ENCODE assay signal across 15 cellular contexts in the genomic region with DNA sequence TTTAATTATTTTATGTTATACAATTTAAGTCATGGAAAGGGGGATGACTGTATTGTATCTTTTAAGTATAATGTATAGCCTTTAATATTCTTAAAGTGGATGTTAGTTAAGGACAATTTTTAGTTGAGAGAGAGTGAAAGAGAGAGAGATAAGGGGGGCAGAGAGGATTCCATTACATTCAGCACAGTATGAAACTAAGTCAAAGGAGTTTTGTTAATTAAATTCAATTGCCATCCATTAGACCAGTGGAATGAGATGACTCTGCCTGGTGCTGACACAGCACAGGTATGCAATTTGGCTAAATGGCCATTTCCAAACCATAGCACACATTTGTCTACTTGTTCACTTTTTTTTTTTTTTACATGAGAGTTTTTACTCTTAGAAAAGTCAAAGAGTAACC. TPM values are rescaled to one million over a fixed set of nuclear protein-coding genes. Genes with fewer than 3 reads are reported as not detected.
A peak's percentile ranks its signal among the peaks of the same experiment; 100 is the strongest.
DNase-seq lines count a peak whose midpoint lies in the region; ATAC-seq and TF ChIP-seq lines count a peak whose summit lies in the region.
"Had no signal": no experiment of that assay in that cellular context is flagged by ENCODE, and none has a peak within 500 bp of the region (broad histone marks: within the 10 kb centered on the region; RNA-seq: fewer than 3 reads in every experiment).

No MANE protein-coding gene starts in this region.

- peak; percentile 44 for DNase-seq in OCI-M1 (lab: John Stamatoyannopoulos, UW)
- DNase-seq in WTC11 (ENCODE audit: low spot score), result no peak
- DNase-seq in left lobe of liver (ENCODE audit: low spot score), result no peak
- DNase-seq in LoVo (ENCODE audit: low spot score), result no peak
- no peak for DNase-seq in ascending aorta (ENCODE audit: low spot score in 2 of 2)
- DNase-seq in hippocampal formation (lab: John Stamatoyannopoulos, UW), result no peak
- DNase-seq: BE2C; Caco-2; CD8-positive, alpha-beta memory T cell; DND-41; GDM1; HCEC 1CT had no signal

- H3K4me3 Mint-ChIP-seq in WTC11, result no peak overlapping the region
- H3K4me3 Mint-ChIP-seq: CD8-positive, alpha-beta memory T cell had no signal

- H3K4me3 ChIP-seq in HEK293 (ENCODE audit: low read depth, low read length) (no peak overlapping the region), ascending aorta (no peak overlapping the region)

- H3K9me3 Mint-ChIP-seq in WTC11, result peaks cover 29% of the 10 kb centered on the region

- POLR2A ChIA-PET in HEK293 (lab: Yijun Ruan, JAX), result no interaction called here
- POLR2A ChIA-PET in WTC11 (lab: Charles Lee), result no interaction called here

- H3K4me1 Mint-ChIP-seq in WTC11, result peaks cover 36% of the 10 kb centered on the region

- TF ChIP-seq CTCF in HEK293 (tag by site-specific recombination; IDR thresholded peaks at IDR 0.05) (no peak), WTC11 (IDR thresholded peaks at IDR 0.05) (no peak), ascending aorta (IDR thresholded peaks at IDR 0.05) (no peak)

- H3K9me3 ChIP-seq in HEK293 (ENCODE audit: control insufficient read depth, insufficient read depth, low read depth, low read length) (no peaks in the 10 kb centered on the region), ascending aorta (peaks cover 0 to 6% of the 10 kb centered on the region in 2 donors)
- H3K9me3 ChIP-seq: BE2C, Caco-2 had no signal

- intact Hi-C loops in ascending aorta (cut with DNase I), result no loop called here

- no peaks in the 10 kb centered on the region for H3K36me3 ChIP-seq in HEK293 (ENCODE audit: control insufficient read depth in 2 of 2, insufficient read depth in 1 of 2, low read length in 2 of 2)
- no peaks in the 10 kb centered on the region for H3K36me3 ChIP-seq in ascending aorta
- H3K36me3 ChIP-seq: BE2C had no signal

- peaks cover 26% of the 10 kb centered on the region for H3K36me3 Mint-ChIP-seq in WTC11

- peaks cover 12% of the 10 kb centered on the region for H3K4me1 ChIP-seq in HEK293 (ENCODE audit: control insufficient read depth, insufficient read depth, low read length)
- H3K4me1 ChIP-seq in ascending aorta, result peaks cover 4 to 15% of the 10 kb centered on the region in 2 donors
- H3K4me1 ChIP-seq: BE2C had no signal

- no peaks in the 10 kb centered on the region for H3K27me3 Mint-ChIP-seq in WTC11 (ENCODE audit: low read depth)

- CTCF ChIA-PET in HEK293 (lab: Yijun Ruan, JAX) (interaction anchor here (1.0 kb wide), 1 partner anchor 13 kb away, joined by 3 read pairs; no protein-coding TSS in a partner anchor), WTC11 (lab: Charles Lee) (no interaction called here)

- ATAC-seq in WTC11 (peak; percentile 60; the same call in 1 of the 2 replicates), left lobe of liver (peak; percentile 11), GM18867 (IDR thresholded peaks at IDR 0.05; ENCODE audit: unreplicated experiment) (no peak)

- no peak overlapping the region for H3K27ac Mint-ChIP-seq in WTC11
- H3K27ac Mint-ChIP-seq: CD8-positive, alpha-beta memory T cell had no signal

- H3K27ac ChIP-seq in HEK293 (ENCODE audit: extremely low read depth, low read depth, low read length), result no peak overlapping the region
- no peak overlapping the region for H3K27ac ChIP-seq in ascending aorta
- H3K27ac ChIP-seq: C4-2B had no signal

- H3K27me3 ChIP-seq in ascending aorta, result no peaks in the 10 kb centered on the region
- H3K27me3 ChIP-seq: BE2C had no signal

TF ChIP-seq in HEK293, 187 proteins besides CTCF, POLR2A, EP300 and RAD21 (continues in another document):
- TF ChIP-seq ZNF366 (tag by site-specific recombination; conservative IDR thresholded peaks at IDR 0.05) (no peak; the same call in 1 of the 2 replicates), ZNF473 (tag by site-specific recombination; IDR thresholded peaks at IDR 0.05) (no peak), ZBTB21 (tag by site-specific recombination; IDR thresholded peaks at IDR 0.05) (no peak), ZNF133 (tag by site-specific recombination; IDR thresholded peaks at IDR 0.05) (no peak), ZNF324 (tag by site-specific recombination; IDR thresholded peaks at IDR 0.05) (no peak), ZNF560 (tag by site-specific recombination; IDR thresholded peaks at IDR 0.05; ENCODE audit: borderline replicate concordance) (no peak), ZNF274 (IDR thresholded peaks at IDR 0.05; ENCODE audit: low read length) (no peak), ZNF274 (tag by site-specific recombination; IDR thresholded peaks at IDR 0.05; ENCODE audit: borderline replicate concordance) (no peak), KLF1 (tag by site-specific recombination; IDR thresholded peaks at IDR 0.05) (no peak), YY1 (tag by site-specific recombination; IDR thresholded peaks at IDR 0.05) (no peak), PRDM1 (tag by site-specific recombination; IDR thresholded peaks at IDR 0.05) (peak; percentile 38; the same call in 1 of the 2 replicates), ZNF626 (tag by site-specific recombination; IDR thresholded peaks at IDR 0.05) (no peak), ZNF394 (tag by site-specific recombination; IDR thresholded peaks at IDR 0.05; ENCODE audit: borderline replicate concordance) (no peak), MZF1 (tag by site-specific recombination; IDR thresholded peaks at IDR 0.05; ENCODE audit: borderline replicate concordance) (no peak), IKZF3 (tag by site-specific recombination; IDR thresholded peaks at IDR 0.05) (0 out of 2 replicates have a peak, but pooled peaks have one; percentile 35)
- TF ChIP-seq, protein P1, sequence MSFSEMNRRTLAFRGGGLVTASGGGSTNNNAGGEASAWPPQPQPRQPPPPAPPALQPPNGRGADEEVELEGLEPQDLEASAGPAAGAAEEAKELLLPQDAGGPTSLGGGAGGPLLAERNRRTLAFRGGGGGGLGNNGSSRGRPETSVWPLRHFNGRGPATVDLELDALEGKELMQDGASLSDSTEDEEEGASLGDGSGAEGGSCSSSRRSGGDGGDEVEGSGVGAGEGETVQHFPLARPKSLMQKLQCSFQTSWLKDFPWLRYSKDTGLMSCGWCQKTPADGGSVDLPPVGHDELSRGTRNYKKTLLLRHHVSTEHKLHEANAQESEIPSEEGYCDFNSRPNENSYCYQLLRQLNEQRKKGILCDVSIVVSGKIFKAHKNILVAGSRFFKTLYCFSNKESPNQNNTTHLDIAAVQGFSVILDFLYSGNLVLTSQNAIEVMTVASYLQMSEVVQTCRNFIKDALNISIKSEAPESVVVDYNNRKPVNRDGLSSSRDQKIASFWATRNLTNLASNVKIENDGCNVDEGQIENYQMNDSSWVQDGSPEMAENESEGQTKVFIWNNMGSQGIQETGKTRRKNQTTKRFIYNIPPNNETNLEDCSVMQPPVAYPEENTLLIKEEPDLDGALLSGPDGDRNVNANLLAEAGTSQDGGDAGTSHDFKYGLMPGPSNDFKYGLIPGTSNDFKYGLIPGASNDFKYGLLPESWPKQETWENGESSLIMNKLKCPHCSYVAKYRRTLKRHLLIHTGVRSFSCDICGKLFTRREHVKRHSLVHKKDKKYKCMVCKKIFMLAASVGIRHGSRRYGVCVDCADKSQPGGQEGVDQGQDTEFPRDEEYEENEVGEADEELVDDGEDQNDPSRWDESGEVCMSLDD (tag by site-specific recombination; IDR thresholded peaks at IDR 0.05), result no peak

TF ChIP-seq in WTC11, 78 proteins besides CTCF, POLR2A, EP300 and RAD21 (continues in another document):
- no peak for TF ChIP-seq PREB (CRISPR knock-in tag; IDR thresholded peaks at IDR 0.05; ENCODE audit: borderline replicate concordance)
- TF ChIP-seq, protein P2, sequence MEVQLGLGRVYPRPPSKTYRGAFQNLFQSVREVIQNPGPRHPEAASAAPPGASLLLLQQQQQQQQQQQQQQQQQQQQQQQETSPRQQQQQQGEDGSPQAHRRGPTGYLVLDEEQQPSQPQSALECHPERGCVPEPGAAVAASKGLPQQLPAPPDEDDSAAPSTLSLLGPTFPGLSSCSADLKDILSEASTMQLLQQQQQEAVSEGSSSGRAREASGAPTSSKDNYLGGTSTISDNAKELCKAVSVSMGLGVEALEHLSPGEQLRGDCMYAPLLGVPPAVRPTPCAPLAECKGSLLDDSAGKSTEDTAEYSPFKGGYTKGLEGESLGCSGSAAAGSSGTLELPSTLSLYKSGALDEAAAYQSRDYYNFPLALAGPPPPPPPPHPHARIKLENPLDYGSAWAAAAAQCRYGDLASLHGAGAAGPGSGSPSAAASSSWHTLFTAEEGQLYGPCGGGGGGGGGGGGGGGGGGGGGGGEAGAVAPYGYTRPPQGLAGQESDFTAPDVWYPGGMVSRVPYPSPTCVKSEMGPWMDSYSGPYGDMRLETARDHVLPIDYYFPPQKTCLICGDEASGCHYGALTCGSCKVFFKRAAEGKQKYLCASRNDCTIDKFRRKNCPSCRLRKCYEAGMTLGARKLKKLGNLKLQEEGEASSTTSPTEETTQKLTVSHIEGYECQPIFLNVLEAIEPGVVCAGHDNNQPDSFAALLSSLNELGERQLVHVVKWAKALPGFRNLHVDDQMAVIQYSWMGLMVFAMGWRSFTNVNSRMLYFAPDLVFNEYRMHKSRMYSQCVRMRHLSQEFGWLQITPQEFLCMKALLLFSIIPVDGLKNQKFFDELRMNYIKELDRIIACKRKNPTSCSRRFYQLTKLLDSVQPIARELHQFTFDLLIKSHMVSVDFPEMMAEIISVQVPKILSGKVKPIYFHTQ (CRISPR knock-in tag; IDR thresholded peaks at IDR 0.05), result no peak
- no peak for TF ChIP-seq EMX1 (CRISPR knock-in tag; IDR thresholded peaks at IDR 0.05)
- TF ChIP-seq USF2 (CRISPR knock-in tag; IDR thresholded peaks at IDR 0.05), result no peak

RNA-seq across cellular contexts. Expression of gene NFIA, which starts 27.5 kb away (rescaled TPM):
- total RNA-seq in WTC11 (2021) (7.3 to 16.7 TPM (median 8.6 TPM) in 3 replicates), left lobe of liver (69.9 TPM), ascending aorta (52.0 TPM)
